ENCODE assay signal across 10 cellular contexts in genomic region chrX:78106651-78106986, GRCh38. TPM values are rescaled to one million over a fixed set of nuclear protein-coding genes. Genes with fewer than 3 reads are reported as not detected.
DNase-seq lines count a peak whose midpoint lies in the region; ATAC-seq, FAIRE-seq and TF ChIP-seq lines count a peak whose summit lies in the region.
"Had no signal": no experiment of that assay in that cellular context is flagged by ENCODE, and none has a peak within 500 bp of the region (broad histone marks: within the 10 kb centered on the region; RNA-seq: fewer than 3 reads in every experiment).

No MANE protein-coding gene starts in this region.

- H3K36me3 Mint-ChIP-seq in activated CD4-positive, alpha-beta memory T cell treated with anti-CD3 and anti-CD28 coated beads for 36 hours: peaks cover 45% of the 10 kb centered on the region

- H3K9ac ChIP-seq in kidney (ENCODE audit: low read length in 2 of 2): no peak overlapping the region

- intact Hi-C loops in heart right ventricle (cut with DNase I) (loop anchor here in 4 of 10 donors (10.0 kb wide), 3 partner anchors 192 to 212 kb away; partner anchors contain the start of genes ATP7A (in 1 of the 4), COX7B (in 1 of the 4) and MAGT1 (in 1 of the 4)), cardiac septum (cut with DNase I) (no loop called here), kidney (cut with DNase I) (no loop called here), upper lobe of right lung (cut with DNase I) (no loop called here)
- intact Hi-C loops in activated CD4-positive, alpha-beta memory T cell treated with anti-CD3 and anti-CD28 coated beads for 36 hours (cut with micrococcal nuclease): loop anchor here (10.0 kb wide), 6 partner anchors 218 to 1148 kb away; partner anchors contain the start of genes CYSLTR1 and P2RY10

- no peak for TF ChIP-seq CTCF in heart right ventricle (IDR thresholded peaks at IDR 0.05)
- TF ChIP-seq CTCF in kidney (IDR thresholded peaks at IDR 0.05; ENCODE audit: borderline replicate concordance, extremely low read depth, insufficient read depth): no peak
- no peak for TF ChIP-seq CTCF in upper lobe of right lung (IDR thresholded peaks at IDR 0.05)

- peaks cover 0 to 62% (median 36%) of the 10 kb centered on the region in 9 donors for H3K4me1 ChIP-seq in heart right ventricle
- H3K4me1 ChIP-seq in kidney (ENCODE audit: control insufficient read depth in 1 of 2, insufficient read depth in 1 of 2, low read depth in 1 of 2, low read length in 2 of 2): peaks cover 18 to 22% of the 10 kb centered on the region in 2 donors
- peaks cover 26% of the 10 kb centered on the region for H3K4me1 ChIP-seq in upper lobe of right lung

- H3K27me3 ChIP-seq in heart right ventricle (no peaks in the 10 kb centered on the region), upper lobe of right lung (no peaks in the 10 kb centered on the region)

- no peaks in the 10 kb centered on the region for H3K9me3 Mint-ChIP-seq in activated CD4-positive, alpha-beta memory T cell treated with anti-CD3 and anti-CD28 coated beads for 36 hours

- peak overlapping the region in 6 of 10 donors; percentile 58 to 91 (median 85) for H3K4me3 ChIP-seq in heart right ventricle
- H3K4me3 ChIP-seq in kidney (ENCODE audit: low read length in 2 of 2): peak overlapping the region; percentile 88 to 98
- peak overlapping the region; percentile 70 for H3K4me3 ChIP-seq in upper lobe of right lung

- POLR2A ChIA-PET in activated CD4-positive, alpha-beta memory T cell treated with anti-CD3 and anti-CD28 coated beads for 36 hours (lab: Charles Lee): interaction anchor here (1.0 to 1.4 kb wide), 2 partner anchors 207 to 1153 kb away, joined by 3 to 5 read pairs; partner anchors contain the start of gene COX7B

- ATAC-seq in heart right ventricle: no peak
- no peak for ATAC-seq in upper lobe of right lung
- no peak for ATAC-seq in HG02870 (IDR thresholded peaks at IDR 0.05; ENCODE audit: unreplicated experiment)
- ATAC-seq: left cardiac atrium had no signal

- peaks cover 54% of the 10 kb centered on the region for H3K4me1 Mint-ChIP-seq in activated CD4-positive, alpha-beta memory T cell treated with anti-CD3 and anti-CD28 coated beads for 36 hours (ENCODE audit: low read depth)

- peak overlapping the region in 5 of 10 donors; percentile 90 to 97 (median 96) for H3K27ac ChIP-seq in heart right ventricle
- no peak overlapping the region for H3K27ac ChIP-seq in kidney (ENCODE audit: low read depth in 2 of 2, low read length in 2 of 2)
- H3K27ac ChIP-seq in upper lobe of right lung: no peak overlapping the region

- H3K4me3 Mint-ChIP-seq in activated CD4-positive, alpha-beta memory T cell treated with anti-CD3 and anti-CD28 coated beads for 36 hours: peak overlapping the region; percentile 93

- DNase-seq in heart right ventricle (no peak), cardiac septum (ENCODE audit: low spot score) (no peak), kidney (no peak), upper lobe of right lung (no peak), putamen (ENCODE audit: low spot score) (no peak), SK-N-DZ (ENCODE audit: low spot score) (no peak)
- DNase-seq in activated CD4-positive, alpha-beta memory T cell treated with anti-CD3 and anti-CD28 coated beads for 36 hours: no peak
- DNase-seq: left cardiac atrium, NCI-H1694 had no signal

- H3K36me3 ChIP-seq in heart right ventricle (peaks cover 0 to 32% (median 0%) of the 10 kb centered on the region in 9 donors), kidney (ENCODE audit: control insufficient read depth in 1 of 2, insufficient read depth in 2 of 2, low read length in 2 of 2) (peaks cover 0 to 3% of the 10 kb centered on the region in 2 donors), upper lobe of right lung (peaks cover 14% of the 10 kb centered on the region)

- H3K27me3 Mint-ChIP-seq in activated CD4-positive, alpha-beta memory T cell treated with anti-CD3 and anti-CD28 coated beads for 36 hours: no peaks in the 10 kb centered on the region

- CTCF ChIA-PET in activated CD4-positive, alpha-beta memory T cell treated with anti-CD3 and anti-CD28 coated beads for 36 hours (lab: Charles Lee): interaction anchor here (1.4 kb wide), 1 partner anchor 207 kb away, joined by 6 read pairs; the partner anchor contains the start of gene COX7B

- 50 to 75% methylated on average over 1 of the region's 1 CpG for WGBS in heart right ventricle, 2 donors

- H3K27ac Mint-ChIP-seq in activated CD4-positive, alpha-beta memory T cell treated with anti-CD3 and anti-CD28 coated beads for 36 hours: peak overlapping the region; percentile 90

- no peak for FAIRE-seq in kidney (lab: Jason Lieb, UNC)

- peaks cover 0 to 9% (median 0%) of the 10 kb centered on the region in 11 donors for H3K9me3 ChIP-seq in heart right ventricle
- no peaks in the 10 kb centered on the region for H3K9me3 ChIP-seq in kidney (ENCODE audit: control insufficient read depth in 1 of 2, low read length in 2 of 2)
- no peaks in the 10 kb centered on the region for H3K9me3 ChIP-seq in upper lobe of right lung

RNA-seq across cellular contexts. Expression of gene PGK1, which starts 2.6 kb away (rescaled TPM):
- 100 to 1,000 TPM; 414 to 824 (median 460) TPM for total RNA-seq in heart right ventricle
- polyA plus RNA-seq in heart right ventricle: 100 to 1,000 TPM in 1 of 2 donors, 10 to 100 TPM in 1; 46.6 to 253 TPM
- total RNA-seq in cardiac septum: 399 TPM
- total RNA-seq in activated CD4-positive, alpha-beta memory T cell treated with anti-CD3 and anti-CD28 coated beads for 36 hours: 100 to 1,000 TPM; 908 to 924 TPM
- 356 TPM for total RNA-seq in kidney
- polyA plus RNA-seq in kidney (ENCODE audit: insufficient read depth, low read depth, low replicate concordance): 471 TPM
- total RNA-seq in upper lobe of right lung: 250 TPM
- polyA plus RNA-seq in SK-N-DZ (2014; cell fraction: cytosol; rRNA removed): 478 and 493 TPM in 2 replicates
- 244 and 291 TPM in 2 replicates for polyA plus RNA-seq in SK-N-DZ (2014; cell fraction: nucleus; rRNA removed)

RNA-seq across cellular contexts. Expression of gene TAF9B, which starts 32.8 kb away (rescaled TPM):
- 10 to 100 TPM; 16.4 to 27.8 (median 22.5) TPM for total RNA-seq in heart right ventricle
- 10 to 100 TPM in 1 of 2 donors, 1 to 10 TPM in 1; 9.8 to 11.5 TPM for polyA plus RNA-seq in heart right ventricle
- 19.6 TPM for total RNA-seq in cardiac septum
- total RNA-seq in activated CD4-positive, alpha-beta memory T cell treated with anti-CD3 and anti-CD28 coated beads for 36 hours: 10 to 100 TPM; 23.0 TPM
- 23.3 TPM for total RNA-seq in kidney
- polyA plus RNA-seq in kidney (ENCODE audit: insufficient read depth, low read depth, low replicate concordance): 14.0 TPM
- 12.9 TPM for total RNA-seq in upper lobe of right lung
- polyA plus RNA-seq in SK-N-DZ (2014; cell fraction: cytosol; rRNA removed): 45.1 and 46.5 TPM in 2 replicates
- 16.3 and 16.7 TPM in 2 replicates for polyA plus RNA-seq in SK-N-DZ (2014; cell fraction: nucleus; rRNA removed)
